ENCODE assay signal across 27 cellular contexts in the genomic region with DNA sequence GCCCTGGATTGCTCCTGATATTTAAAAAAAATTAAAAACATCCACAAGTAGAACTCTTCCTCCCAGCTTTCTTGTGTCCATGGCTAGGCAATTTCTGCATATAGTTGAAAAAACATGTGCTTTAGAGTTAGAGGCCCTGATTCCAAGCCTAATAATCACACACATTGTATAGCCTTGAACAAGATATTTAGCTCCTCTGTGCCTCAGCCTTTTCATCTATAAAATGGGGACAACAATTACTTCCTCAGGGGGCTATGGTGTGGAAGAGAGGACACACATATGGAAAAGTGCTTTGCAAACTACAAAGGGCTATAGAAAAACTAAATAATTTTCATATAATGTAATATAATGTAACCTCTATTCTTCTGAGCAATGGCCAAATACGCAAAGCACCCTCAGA.
"Had no signal": no experiment of that assay in that cellular context is flagged by ENCODE, and none has a peak within 500 bp of the region (broad histone marks: within the 10 kb centered on the region; RNA-seq: fewer than 3 reads in every experiment).

No MANE protein-coding gene starts in this region.

- ATAC-seq: stimulated activated effector memory CD8-positive, alpha-beta T cell treated with anti-CD3 and anti-CD28 coated beads, Interleukin-12 subunit alpha, Interleukin-12 subunit beta, amount 100 ng/mL, for 72 hours; stimulated activated memory B cell treated with anti-CD40 and anti-IgM and Interleukin-4, amounts not matched to agents 10 μg/mL and 1 μg/mL and 100 μg/mL, for 72 hours; stimulated activated naive B cell treated with anti-CD40 and anti-IgM and Interleukin-4, amounts not matched to agents 10 μg/mL and 1 μg/mL and 100 μg/mL, for 72 hours; stimulated activated naive CD8-positive, alpha-beta T cell treated with anti-CD3 and anti-CD28 coated beads, Interleukin-15, amount 100 ng/mL, for 72 hours; stimulated activated naive CD8-positive, alpha-beta T cell treated with anti-CD3 and anti-CD28 coated beads, Interleukin-15, Interleukin-2, amounts not matched to agents 100 U/mL and 50 U/mL, for 24 hours; upper lobe of right lung had no signal

- H3K4me1 ChIP-seq: stomach, suprapubic skin, testis, tibial artery, tibial nerve, upper lobe of left lung, upper lobe of right lung, uterus, vagina had no signal

- H3K36me3 ChIP-seq: uterus had no signal

- H3K4me3 ChIP-seq: stomach, suprapubic skin, testis, thoracic aorta, thyroid gland, tibial artery, tibial nerve, transverse colon, upper lobe of left lung, upper lobe of right lung, uterus, vagina had no signal

- DNase-seq: stimulated activated CD4-positive, alpha-beta T cell treated with anti-CD3 and anti-CD28 coated beads, Interleukin-2, amount 100 ng/mL, for 48 hours; stimulated activated CD4-positive, alpha-beta T cell treated with anti-CD3 and anti-CD28 coated beads, Interleukin-4, amount 100 ng/mL, for 1 hour; stimulated activated CD4-positive, alpha-beta T cell treated with anti-CD3 and anti-CD28 coated beads, Interleukin-4, amount 100 ng/mL, for 24 hours; stimulated activated CD4-positive, alpha-beta T cell treated with anti-CD3 and anti-CD28 coated beads, Interleukin-4, amount 100 ng/mL, for 4 hours; stimulated activated CD8-positive, alpha-beta memory T cell treated with anti-CD3 and anti-CD28 coated beads, Interleukin-4, amount 100 ng/mL, for 48 hours; stimulated activated naive B cell treated with anti-CD40 and anti-IgM and Interleukin-4, amounts not matched to agents 10 μg/mL and 1 μg/mL and 100 μg/mL, for 72 hours; stimulated activated naive CD4-positive, alpha-beta T cell; stimulated activated naive CD4-positive, alpha-beta T cell treated with Interleukin-2 at 50 U/mL for 16 hours; stimulated activated naive CD8-positive, alpha-beta T cell treated with anti-CD3 and anti-CD28 coated beads, Interleukin-15, amount 100 ng/mL, for 72 hours; stimulated activated naive CD8-positive, alpha-beta T cell treated with anti-CD3 and anti-CD28 coated beads, Interleukin-15, Interleukin-2, amounts not matched to agents 100 U/mL and 50 U/mL, for 24 hours; stomach; substantia nigra; testis; thyroid gland; tibial artery; transverse colon; trophoblast cell; upper lobe of left lung; upper lobe of right lung; uterus had no signal

- H3K27me3 ChIP-seq: stomach, suprapubic skin, testis, thyroid gland, tibial artery, tibial nerve, transverse colon, upper lobe of left lung, upper lobe of right lung, uterus, vagina had no signal

- FAIRE-seq: urothelium cell line had no signal

- H3K9me3 ChIP-seq: stomach, suprapubic skin, testis, thoracic aorta, thyroid gland, tibial artery, tibial nerve, transverse colon, upper lobe of left lung, upper lobe of right lung, uterus, vagina had no signal

- H3K27ac ChIP-seq: stomach, suprapubic skin, testis, thoracic aorta, thyroid gland, tibial artery, tibial nerve, transverse colon, upper lobe of left lung, upper lobe of right lung, uterus, vagina had no signal
